Comparison of ENCODE assay signal across 2 cellular contexts in genomic region chr19:17848598-17849292, GRCh38.
A peak's percentile ranks its signal among the peaks of the same experiment; 100 is the strongest.
TF ChIP-seq lines count a peak whose summit lies in the region.

No MANE protein-coding gene starts in this region.

TF ChIP-seq in GM23338, 12 proteins besides CTCF, POLR2A, EP300 and RAD21:
- TF ChIP-seq EZH2 (IDR thresholded peaks at IDR 0.05; ENCODE audit: low read depth, unreplicated experiment) (peak; percentile 9), CREB1 (CRISPR knock-in tag; IDR thresholded peaks at IDR 0.05; ENCODE audit: low read depth) (no peak), STAT1 (IDR thresholded peaks at IDR 0.05; ENCODE audit: unreplicated experiment) (no peak), POLR2AphosphoS5 (IDR thresholded peaks at IDR 0.05; ENCODE audit: low read depth) (no peak)

TF ChIP-seq in K562, 482 proteins besides CTCF, POLR2A, EP300 and RAD21:
- 0 out of 2 replicates have a peak, but pooled peaks have one; percentile 36 for TF ChIP-seq ZBTB33 (CRISPR knock-in tag; IDR thresholded peaks at IDR 0.05)
- no peak for TF ChIP-seq BRF1 (IDR thresholded peaks at IDR 0.05; ENCODE audit: borderline replicate concordance, extremely low read depth, insufficient read length)
